Comparison of ENCODE assay signal across 2 cellular contexts in genomic region chr16:88410297-88410968, GRCh38. TPM values are rescaled to one million over a fixed set of nuclear protein-coding genes. Genes with fewer than 3 reads are reported as not detected.
"Had no signal": no experiment of that assay in that cellular context is flagged by ENCODE, and none has a peak within 500 bp of the region (broad histone marks: within the 10 kb centered on the region; RNA-seq: fewer than 3 reads in every experiment).

No MANE protein-coding gene starts in this region.

RNA-seq across cellular contexts. Expression of gene ZNF469, which starts 27.7 kb away (rescaled TPM):
- polyA plus RNA-seq: keratinocyte, neural cell had no signal
